8 cellular contexts compared by ENCODE assay signal in genomic region chr11:17077240-17077519, GRCh38. TPM values are rescaled to one million over a fixed set of nuclear protein-coding genes. Genes with fewer than 3 reads are reported as not detected.
DNase-seq lines count a peak whose midpoint lies in the region; ATAC-seq, FAIRE-seq and TF ChIP-seq lines count a peak whose summit lies in the region.

No MANE protein-coding gene starts in this region.

- H3K9me3 Mint-ChIP-seq in CD8-positive, alpha-beta T cell = no peaks in the 10 kb centered on the region
- no peaks in the 10 kb centered on the region for H3K9me3 Mint-ChIP-seq in mesothelial cell of epicardium

- H4K20me1 ChIP-seq in Karpas-422 (ENCODE audit: insufficient read depth, low read depth, low read length) = peaks cover 11% of the 10 kb centered on the region; the same call in 1 of the 2 replicates

- H3K4me3 ChIP-seq in CD8-positive, alpha-beta T cell (ENCODE audit: low read depth, low read length) = peak overlapping the region; percentile 95
- H3K4me3 ChIP-seq in Karpas-422 (ENCODE audit: low read length) = peak overlapping the region; percentile 85

- intact Hi-C loops in CD8-positive, alpha-beta T cell (cut with DNase I, micrococcal nuclease) = loop anchor here (1.0 to 10.0 kb wide), 14 partner anchors 130 to 1555 kb away; partner anchors contain the start of genes C11orf58 (in 2 of the 2), GTF2H1 (in 2 of the 2), HPS5 (in 2 of the 2) and NCR3LG1 (in 2 of the 2)

- no peak for FAIRE-seq in RCC 7860 (lab: Jason Lieb, UNC)

- H3K4me2 ChIP-seq in Karpas-422 (ENCODE audit: low read depth, low read length, poor library complexity, severe bottlenecking) = peak overlapping the region; percentile 84

- H3K36me3 ChIP-seq in CD8-positive, alpha-beta T cell (ENCODE audit: insufficient read depth, low read length) = peaks cover 26% of the 10 kb centered on the region
- H3K36me3 ChIP-seq in Karpas-422 (ENCODE audit: insufficient read depth, low read length) = peaks cover 37% of the 10 kb centered on the region

- peaks cover 48% of the 10 kb centered on the region for H3K4me1 Mint-ChIP-seq in CD8-positive, alpha-beta T cell (ENCODE audit: low read depth)
- peaks cover 36% of the 10 kb centered on the region for H3K4me1 Mint-ChIP-seq in mesothelial cell of epicardium

- peak overlapping the region; percentile 99 for H3K27ac Mint-ChIP-seq in CD8-positive, alpha-beta T cell
- peak overlapping the region; percentile 99 for H3K27ac Mint-ChIP-seq in mesothelial cell of epicardium

- no peaks in the 10 kb centered on the region for H3K9me2 ChIP-seq in Karpas-422 (replicated peaks; ENCODE audit: insufficient read depth, low read length)

- H3K27me3 Mint-ChIP-seq in CD8-positive, alpha-beta T cell (ENCODE audit: low read depth) = no peaks in the 10 kb centered on the region
- no peaks in the 10 kb centered on the region for H3K27me3 Mint-ChIP-seq in mesothelial cell of epicardium (ENCODE audit: low read depth)

- CTCF ChIA-PET in CD8-positive, alpha-beta T cell (lab: Charles Lee) = no interaction called here

- peak overlapping the region; percentile 94 for H3K9ac ChIP-seq in Karpas-422 (ENCODE audit: low read length)

- H3K4me3 Mint-ChIP-seq in CD8-positive, alpha-beta T cell = peak overlapping the region; percentile 99
- peak overlapping the region; percentile 100 for H3K4me3 Mint-ChIP-seq in mesothelial cell of epicardium

- H3K36me3 Mint-ChIP-seq in CD8-positive, alpha-beta T cell = peaks cover 50% of the 10 kb centered on the region
- H3K36me3 Mint-ChIP-seq in mesothelial cell of epicardium = peaks cover 16% of the 10 kb centered on the region

- H3K79me2 ChIP-seq in Karpas-422 (ENCODE audit: low read length) = peaks cover 38% of the 10 kb centered on the region

- DNase-seq in CD8-positive, alpha-beta T cell = no peak
- DNase-seq in Karpas-422 = no peak
- no peak for DNase-seq in mesothelial cell of epicardium (ENCODE audit: low spot score in 2 of 2, unreplicated experiment in 2 of 2)
- no peak for DNase-seq in SW 1271 (lab: John Stamatoyannopoulos, UW)
- DNase-seq in HPDE6-E6E7 (ENCODE audit: extremely low spot score) = no peak
- no peak for DNase-seq in RCC 7860 (ENCODE audit: low spot score)

- ATAC-seq in CD8-positive, alpha-beta T cell = peak; percentile 41
- ATAC-seq in GM21526 (IDR thresholded peaks at IDR 0.05; ENCODE audit: low FRiP score, unreplicated experiment) = peak; percentile 8

- H3K27ac ChIP-seq in CD8-positive, alpha-beta T cell (ENCODE audit: low read depth, low read length) = peak overlapping the region; percentile 96
- H3K27ac ChIP-seq in Karpas-422 (ENCODE audit: low read length) = peak overlapping the region; percentile 77
- H3K27ac ChIP-seq in cingulate gyrus (ENCODE audit: low read depth, low read length) = peak overlapping the region; percentile 78

- POLR2A ChIA-PET in CD8-positive, alpha-beta T cell (lab: Charles Lee) = interaction anchor here (0.7 to 1.7 kb wide), 9 partner anchors 14 to 936 kb away, joined by 3 to 11 read pairs (median 3); partner anchors contain the start of genes C11orf58, PIK3C2A and SERGEF

- no peaks in the 10 kb centered on the region for H3K27me3 ChIP-seq in CD8-positive, alpha-beta T cell (ENCODE audit: insufficient read depth, low read length)
- no peaks in the 10 kb centered on the region for H3K27me3 ChIP-seq in Karpas-422 (ENCODE audit: low read length)

- no peak overlapping the region for H2AFZ ChIP-seq in Karpas-422 (ENCODE audit: low read length)

- no peak for TF ChIP-seq CTCF in CD8-positive, alpha-beta T cell (IDR thresholded peaks at IDR 0.05)
- no peak for TF ChIP-seq CTCF in mesothelial cell of epicardium (IDR thresholded peaks at IDR 0.05; ENCODE audit: unreplicated experiment)

- peaks cover 25% of the 10 kb centered on the region for H3K4me1 ChIP-seq in CD8-positive, alpha-beta T cell (ENCODE audit: insufficient read depth, low read length)
- peaks cover 25% of the 10 kb centered on the region for H3K4me1 ChIP-seq in Karpas-422 (ENCODE audit: low read length)

- H3K9me3 ChIP-seq in CD8-positive, alpha-beta T cell (ENCODE audit: low read length) = no peaks in the 10 kb centered on the region
- H3K9me3 ChIP-seq in Karpas-422 (ENCODE audit: low read length) = no peaks in the 10 kb centered on the region

RNA-seq across cellular contexts. Expression of gene RPS13, which starts 0.3 kb away (rescaled TPM):
- 1,000 to 10,000 TPM; 2,112 to 2,169 TPM for total RNA-seq in CD8-positive, alpha-beta T cell
- total RNA-seq in Karpas-422 (2014; rRNA removed; shearing (Covaris generic); ENCODE audit: low replicate concordance) = 1,890 and 2,739 TPM in 2 replicates
- 929 to 970 TPM (median 934 TPM) in 3 replicates for total RNA-seq in mesothelial cell of epicardium
